Comparison of ENCODE assay signal across 10 cellular contexts in genomic region chr15:79028411-79028964, GRCh38.
A peak's percentile ranks its signal among the peaks of the same experiment; 100 is the strongest.
DNase-seq lines count a peak whose midpoint lies in the region; ATAC-seq and TF ChIP-seq lines count a peak whose summit lies in the region.
"Had no signal": no experiment of that assay in that cellular context is flagged by ENCODE, and none has a peak within 500 bp of the region (broad histone marks: within the 10 kb centered on the region; RNA-seq: fewer than 3 reads in every experiment).

No MANE protein-coding gene starts in this region.

- no peak overlapping the region for H2AK5ac ChIP-seq in neuronal stem cell (ENCODE audit: low read depth, low read length)

- peak; percentile 57 to 69 (median 64) for TF ChIP-seq CTCF in esophagus muscularis mucosa (IDR thresholded peaks at IDR 0.05)

- H3K4me3 ChIP-seq in esophagus muscularis mucosa (no peak overlapping the region), neuronal stem cell (ENCODE audit: low read length in 2 of 2) (no peak overlapping the region)

- no peaks in the 10 kb centered on the region for H3K79me1 ChIP-seq in neuronal stem cell (ENCODE audit: low read depth, low read length)

- no peak overlapping the region for H2AFZ ChIP-seq in neuronal stem cell (ENCODE audit: low read length)

- H3K23ac ChIP-seq in neuronal stem cell (ENCODE audit: low read depth, low read length, poor library complexity): no peak overlapping the region

- H3K27ac ChIP-seq in esophagus muscularis mucosa (replicated peaks in 1 of 4) (no peak overlapping the region), neuronal stem cell (replicated peaks; ENCODE audit: low read length) (no peak overlapping the region)

- DNase-seq in NCI-H1417 (lab: John Stamatoyannopoulos, UW): peak; percentile 33 to 81 (median 57)
- DNase-seq in NCI-H1417 treated with DMSO at 0.1 percent for 48 hours (lab: John Stamatoyannopoulos, UW): no peak
- peak; percentile 37 for DNase-seq in HPDE6-E6E7 (ENCODE audit: extremely low spot score)
- peak; percentile 76 for DNase-seq in SK-MEL-5 (ENCODE audit: low read depth, low spot score)
- DNase-seq in esophagus muscularis mucosa (ENCODE audit: extremely low spot score): no peak
- DNase-seq in neuronal stem cell (ENCODE audit: low spot score): peak; percentile 62
- DNase-seq in activated gamma-delta T cell treated with Interleukin-2 at 50 U/mL for 16 hours: no peak
- DNase-seq in T-cell: no peak

- no peak overlapping the region for H4K91ac ChIP-seq in neuronal stem cell (ENCODE audit: low read depth, low read length, poor library complexity)

- H3K14ac ChIP-seq in neuronal stem cell (ENCODE audit: low read length): no peak overlapping the region

- H3K27me3 ChIP-seq in esophagus muscularis mucosa (peaks cover 0 to 10% (median 0%) of the 10 kb centered on the region in 4 donors), neuronal stem cell (ENCODE audit: control insufficient read depth in 3 of 3, insufficient read depth in 3 of 3, low read depth in 1 of 3, low read length in 3 of 3) (peaks cover 0 to 2% (median 0%) of the 10 kb centered on the region in 3 experiments)

- no peak overlapping the region for H2BK12ac ChIP-seq in neuronal stem cell (ENCODE audit: low read length)

- no peak overlapping the region for H3K9ac ChIP-seq in neuronal stem cell (ENCODE audit: low read depth, low read length, poor library complexity)

- H3K9me3 Mint-ChIP-seq in T-cell: peaks cover 6 to 13% (median 10%) of the 10 kb centered on the region in 3 donors
- H3K9me3 Mint-ChIP-seq: activated naive CD4-positive, alpha-beta T cell treated with anti-CD3 and anti-CD28 coated beads, Interleukin-2, amount 50 U/mL, for 24 hours had no signal

- H3K36me3 Mint-ChIP-seq in T-cell: no peaks in the 10 kb centered on the region
- H3K36me3 Mint-ChIP-seq: activated naive CD4-positive, alpha-beta T cell treated with anti-CD3 and anti-CD28 coated beads, Interleukin-2, amount 50 U/mL, for 24 hours; CD4-positive, CD25-positive, alpha-beta regulatory T cell had no signal

- peaks cover 5 to 13% of the 10 kb centered on the region in 2 donors for H3K27me3 Mint-ChIP-seq in T-cell
- H3K27me3 Mint-ChIP-seq: CD4-positive, CD25-positive, alpha-beta regulatory T cell had no signal

- H2BK5ac ChIP-seq in neuronal stem cell (ENCODE audit: low read length): no peak overlapping the region

- H2BK15ac ChIP-seq in neuronal stem cell (ENCODE audit: low read length): no peak overlapping the region

- H3K4me1 ChIP-seq in esophagus muscularis mucosa: no peaks in the 10 kb centered on the region
- H3K4me1 ChIP-seq in neuronal stem cell (ENCODE audit: control insufficient read depth in 2 of 2, insufficient read depth in 1 of 2, low read depth in 1 of 2, low read length in 2 of 2): no peaks in the 10 kb centered on the region

- no peaks in the 10 kb centered on the region for H3K9me3 ChIP-seq in esophagus muscularis mucosa
- peaks cover 0 to 3% of the 10 kb centered on the region in 2 donors for H3K9me3 ChIP-seq in neuronal stem cell (replicated peaks in 1 of 2; ENCODE audit: control insufficient read depth in 2 of 2, insufficient read depth in 1 of 2, low read depth in 1 of 2, low read length in 2 of 2)

- intact Hi-C loops in esophagus muscularis mucosa (cut with DNase I): loop anchor here (2.0 kb wide), 1 partner anchor 156 kb away; no protein-coding TSS in a partner anchor

- H3K4me2 ChIP-seq in neuronal stem cell (ENCODE audit: insufficient read depth, low read length, poor library complexity, severe bottlenecking): no peak overlapping the region

- H4K8ac ChIP-seq in neuronal stem cell (ENCODE audit: low read depth, low read length): no peak overlapping the region

- no peak for TF ChIP-seq POLR2A in esophagus muscularis mucosa (IDR thresholded peaks at IDR 0.05; ENCODE audit: low read depth)

- in situ Hi-C loops in SK-MEL-5 (cut with HindIII; ENCODE audit: low pct_unique_long_range_greater_than_20kb, low sequenced_read_pairs): loop anchor here (25.0 kb wide), 1 partner anchor 159 kb away; no protein-coding TSS in a partner anchor

- no peak overlapping the region for H2BK120ac ChIP-seq in neuronal stem cell (ENCODE audit: low read depth, low read length)

- H3K36me3 ChIP-seq in esophagus muscularis mucosa: no peaks in the 10 kb centered on the region
- H3K36me3 ChIP-seq in neuronal stem cell (replicated peaks in 1 of 2; ENCODE audit: control insufficient read depth in 2 of 2, insufficient read depth in 2 of 2, low read length in 2 of 2): no peaks in the 10 kb centered on the region

- no peak overlapping the region for H3K18ac ChIP-seq in neuronal stem cell (ENCODE audit: low read length)

- POLR2A ChIA-PET in T-cell (lab: Charles Lee): no interaction called here

- H3K27ac Mint-ChIP-seq in T-cell: peak overlapping the region in 1 of 2 donors; percentile 39
- H3K27ac Mint-ChIP-seq: activated naive CD4-positive, alpha-beta T cell treated with anti-CD3 and anti-CD28 coated beads, Interleukin-2, amount 50 U/mL, for 24 hours had no signal

- TF ChIP-seq EP300 in esophagus muscularis mucosa (IDR thresholded peaks at IDR 0.05): no peak

- H3K4me3 Mint-ChIP-seq in T-cell: no peak overlapping the region
- H3K4me3 Mint-ChIP-seq: activated naive CD4-positive, alpha-beta T cell treated with anti-CD3 and anti-CD28 coated beads, Interleukin-2, amount 50 U/mL, for 24 hours; CD4-positive, CD25-positive, alpha-beta regulatory T cell had no signal

- CTCF ChIA-PET in T-cell (lab: Charles Lee): no interaction called here

- WGBS in esophagus muscularis mucosa: 29% methylated on average over 7 of the region's 7 CpGs
- WGBS in neuronal stem cell (ENCODE audit: extremely low coverage in 2 of 2, insufficient read length in 2 of 2, insufficient replicate concordance in 1 of 2), 2 donors: no CpG with 5 or more reads among the region's 7 CpGs

- H3K4ac ChIP-seq in neuronal stem cell (ENCODE audit: low read length): no peak overlapping the region

- ATAC-seq in T-cell (replicated peaks in 1 of 4): no peak

- H3K4me1 Mint-ChIP-seq in T-cell: no peaks in the 10 kb centered on the region
- H3K4me1 Mint-ChIP-seq: activated naive CD4-positive, alpha-beta T cell treated with anti-CD3 and anti-CD28 coated beads, Interleukin-2, amount 50 U/mL, for 24 hours; CD4-positive, CD25-positive, alpha-beta regulatory T cell had no signal

Comparison
In these comparisons a context has a peak if more than half of its experiments do, and no peak if none do; other contexts are left out.
1. DNase-seq: peak in NCI-H1417 (3 of 3), HPDE6-E6E7 (single experiment), SK-MEL-5 (single experiment) and neuronal stem cell (single experiment); none in NCI-H1417 treated with DMSO at 0.1 percent for 48 hours (single experiment), esophagus muscularis mucosa (single experiment), activated gamma-delta T cell treated with Interleukin-2 at 50 U/mL for 16 hours (single experiment) and T-cell (0 of 34).